In the genomic region with DNA sequence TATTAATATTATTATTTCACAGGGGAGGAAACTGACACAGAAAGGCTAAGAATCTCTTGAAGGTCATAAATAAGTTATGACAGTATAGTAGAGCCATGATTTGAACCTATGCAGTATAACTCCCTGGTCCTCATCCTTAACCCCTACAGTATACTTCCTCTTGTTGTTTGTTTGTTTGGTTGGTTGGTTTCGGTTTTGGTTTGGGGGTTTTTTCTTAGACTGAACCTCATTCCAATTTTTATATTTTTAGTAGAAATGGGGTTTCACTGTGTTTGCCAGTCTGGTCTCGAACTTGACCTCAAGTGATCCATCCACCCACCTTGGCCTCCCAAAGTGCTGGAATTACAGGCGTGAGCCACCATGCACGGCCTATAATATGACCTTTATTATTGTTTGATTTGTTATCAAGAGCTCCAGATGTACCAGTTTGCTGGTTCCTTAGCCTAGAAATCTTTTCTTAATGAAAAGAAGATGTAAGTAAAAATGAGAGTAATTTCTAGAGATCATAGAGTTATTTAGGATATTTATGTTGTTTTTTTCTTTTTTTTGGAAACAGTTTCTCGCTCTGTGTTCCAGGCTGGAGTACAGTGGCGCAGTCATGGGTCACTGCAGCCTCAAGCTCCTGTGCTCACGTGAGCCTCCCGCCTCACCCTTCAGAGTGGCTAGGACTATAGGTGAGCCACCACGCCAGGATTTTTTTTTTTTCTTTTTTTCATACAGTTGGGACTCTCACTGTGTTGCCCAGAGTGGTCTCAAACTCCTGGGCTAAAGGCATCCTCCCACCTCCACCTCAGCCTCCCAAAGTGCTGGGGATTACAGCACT, we compare ENCODE assay signal across 13 cellular contexts. TPM values are rescaled to one million over a fixed set of nuclear protein-coding genes. Genes with fewer than 3 reads are reported as not detected.
DNase-seq lines count a peak whose midpoint lies in the region; ATAC-seq, FAIRE-seq and TF ChIP-seq lines count a peak whose summit lies in the region.
"Had no signal": no experiment of that assay in that cellular context is flagged by ENCODE, and none has a peak within 500 bp of the region (broad histone marks: within the 10 kb centered on the region; RNA-seq: fewer than 3 reads in every experiment).

No MANE protein-coding gene starts in this region.

- H3K4me1 ChIP-seq in right atrium auricular region (peaks cover 0 to 8% of the 10 kb centered on the region in 2 donors), kidney (ENCODE audit: control insufficient read depth in 1 of 2, insufficient read depth in 1 of 2, low read depth in 1 of 2, low read length in 2 of 2) (peaks cover 3 to 6% of the 10 kb centered on the region in 2 donors)
- H3K4me1 ChIP-seq: colonic mucosa had no signal

- CTCF ChIA-PET in RWPE1 (lab: Yijun Ruan, JAX): no interaction called here

- H3K36me3 ChIP-seq in right atrium auricular region (no peaks in the 10 kb centered on the region), kidney (ENCODE audit: control insufficient read depth in 1 of 2, insufficient read depth in 2 of 2, low read length in 2 of 2) (no peaks in the 10 kb centered on the region)
- H3K36me3 ChIP-seq: colonic mucosa had no signal

- TF ChIP-seq CTCF in RWPE1 (conservative IDR thresholded peaks at IDR 0.05; ENCODE audit: low read depth) (no peak), right atrium auricular region (IDR thresholded peaks at IDR 0.05) (no peak), kidney (IDR thresholded peaks at IDR 0.05; ENCODE audit: borderline replicate concordance, extremely low read depth, insufficient read depth) (no peak)

- no peak for ATAC-seq in left ventricle myocardium superior
- ATAC-seq: mucosa of descending colon had no signal

- H3K9me3 Mint-ChIP-seq in activated T-cell treated with anti-CD3 and anti-CD28 coated beads, Interleukin-2, amount 50 U/mL, for 24 hours: no peaks in the 10 kb centered on the region

- H3K4me3 Mint-ChIP-seq in activated T-cell treated with anti-CD3 and anti-CD28 coated beads, Interleukin-2, amount 50 U/mL, for 24 hours: no peak overlapping the region

- FAIRE-seq in kidney (lab: Jason Lieb, UNC): no peak

- intact Hi-C loops in left ventricle myocardium superior (cut with micrococcal nuclease) (no loop called here), kidney (cut with DNase I) (no loop called here)

- H3K27ac ChIP-seq in RWPE1 (peak overlapping the region; percentile 45), epithelial cell of prostate (peak overlapping the region; percentile 86), right atrium auricular region (no peak overlapping the region), kidney (ENCODE audit: low read depth in 2 of 2, low read length in 2 of 2) (no peak overlapping the region)
- H3K27ac ChIP-seq: colonic mucosa had no signal

- H3K9ac ChIP-seq in kidney (ENCODE audit: low read length in 2 of 2): no peak overlapping the region

- peak; percentile 17 for DNase-seq in activated T-cell treated with anti-CD3 and anti-CD28 coated beads, Interleukin-2, amount 50 U/mL, for 24 hours
- no peak for DNase-seq in activated T-cell treated with anti-CD3 and anti-CD28 coated beads, Interleukin-2, amount 50 U/mL, for 48 hours
- DNase-seq in RWPE1 (ENCODE audit: low spot score) (no peak), epithelial cell of prostate (ENCODE audit: low read depth, low spot score) (no peak), left ventricle myocardium superior (no peak), right atrium auricular region (ENCODE audit: low spot score) (no peak), kidney (no peak)
- DNase-seq in stimulated activated CD8-positive, alpha-beta memory T cell treated with anti-CD3 and anti-CD28 coated beads, Interleukin-4, amount 100 ng/mL, for 48 hours: peak; percentile 3
- DNase-seq: colonic mucosa, hypothalamus, mucosa of descending colon, NCI-H1105 treated with DMSO at 0.1 percent for 48 hours, NCI-H774 had no signal

- H3K36me3 Mint-ChIP-seq in activated T-cell treated with anti-CD3 and anti-CD28 coated beads, Interleukin-2, amount 50 U/mL, for 24 hours (ENCODE audit: low read depth): peaks cover 2% of the 10 kb centered on the region

- no peak overlapping the region for H3K4me3 ChIP-seq in right atrium auricular region
- no peak overlapping the region for H3K4me3 ChIP-seq in kidney (ENCODE audit: low read length in 2 of 2)
- H3K4me3 ChIP-seq: colonic mucosa, mucosa of descending colon had no signal

- no peak overlapping the region for H3K27ac Mint-ChIP-seq in activated T-cell treated with anti-CD3 and anti-CD28 coated beads, Interleukin-2, amount 50 U/mL, for 24 hours

- H3K9me3 ChIP-seq in right atrium auricular region (no peaks in the 10 kb centered on the region), kidney (ENCODE audit: control insufficient read depth in 1 of 2, low read length in 2 of 2) (no peaks in the 10 kb centered on the region)
- H3K9me3 ChIP-seq: colonic mucosa, mucosa of descending colon had no signal

- H3K4me1 Mint-ChIP-seq in activated T-cell treated with anti-CD3 and anti-CD28 coated beads, Interleukin-2, amount 50 U/mL, for 24 hours (ENCODE audit: low read depth): peaks cover 10% of the 10 kb centered on the region

- H3K27me3 ChIP-seq in right atrium auricular region: no peaks in the 10 kb centered on the region
- H3K27me3 ChIP-seq: colonic mucosa had no signal

- no peaks in the 10 kb centered on the region for H3K27me3 Mint-ChIP-seq in activated T-cell treated with anti-CD3 and anti-CD28 coated beads, Interleukin-2, amount 50 U/mL, for 24 hours

- POLR2A ChIA-PET in RWPE1 (lab: Yijun Ruan, JAX; ENCODE audit: low non-redundant PET): no interaction called here

RNA-seq across cellular contexts. Expression of gene PRR11, which starts 4.9 kb away (rescaled TPM):
- total RNA-seq in left ventricle myocardium superior (1.1 TPM), right atrium auricular region (1 to 10 TPM in 1 of 2 donors, under 1 TPM in 1; 0.79 to 1.5 TPM), kidney (2.5 TPM)
- polyA plus RNA-seq in kidney (ENCODE audit: insufficient read depth, low read depth, low replicate concordance): 0.26 TPM

RNA-seq across cellular contexts. Expression of gene SKA2, which starts 5.4 kb away (rescaled TPM):
- total RNA-seq in left ventricle myocardium superior: 37.1 TPM
- total RNA-seq in right atrium auricular region: 10 to 100 TPM; 23.0 to 44.4 TPM
- total RNA-seq in kidney: 29.2 TPM
- polyA plus RNA-seq in kidney (ENCODE audit: insufficient read depth, low read depth, low replicate concordance): 40.3 TPM

RNA-seq across cellular contexts. Expression of gene SMG8, which starts 49.4 kb away (rescaled TPM):
- total RNA-seq in left ventricle myocardium superior (11.3 TPM), right atrium auricular region (1 to 10 TPM; 8.9 to 9.2 TPM), kidney (10.3 TPM)
- polyA plus RNA-seq in kidney (ENCODE audit: insufficient read depth, low read depth, low replicate concordance): 5.0 TPM

RNA-seq across cellular contexts. Expression of gene TRIM37, which starts 53.7 kb away (rescaled TPM):
- total RNA-seq in left ventricle myocardium superior (19.4 TPM), right atrium auricular region (10 to 100 TPM; 12.9 to 20.5 TPM), kidney (19.1 TPM)
- 9.7 TPM for polyA plus RNA-seq in kidney (ENCODE audit: insufficient read depth, low read depth, low replicate concordance)

RNA-seq across cellular contexts. Expression of gene GDPD1, which starts 59.9 kb away (rescaled TPM):
- 3.3 TPM for total RNA-seq in left ventricle myocardium superior
- total RNA-seq in right atrium auricular region: 1 to 10 TPM; 1.3 to 3.7 TPM
- total RNA-seq in kidney: 2.5 TPM
- 2.8 TPM for polyA plus RNA-seq in kidney (ENCODE audit: insufficient read depth, low read depth, low replicate concordance)

Comparison
In these comparisons a context has a peak if more than half of its experiments do, and no peak if none do; other contexts are left out.
1. DNase-seq: peak in activated T-cell treated with anti-CD3 and anti-CD28 coated beads, Interleukin-2, amount 50 U/mL, for 24 hours (single experiment) and stimulated activated CD8-positive, alpha-beta memory T cell treated with anti-CD3 and anti-CD28 coated beads, Interleukin-4, amount 100 ng/mL, for 48 hours (single experiment); none in activated T-cell treated with anti-CD3 and anti-CD28 coated beads, Interleukin-2, amount 50 U/mL, for 48 hours (0 of 2), RWPE1 (single experiment), epithelial cell of prostate (single experiment), left ventricle myocardium superior (single experiment), right atrium auricular region (single experiment) and kidney (single experiment).
2. H3K27ac ChIP-seq: peak in RWPE1 (single experiment) and epithelial cell of prostate (single experiment); none in right atrium auricular region (0 of 2) and kidney (0 of 2).